In the genomic region with DNA sequence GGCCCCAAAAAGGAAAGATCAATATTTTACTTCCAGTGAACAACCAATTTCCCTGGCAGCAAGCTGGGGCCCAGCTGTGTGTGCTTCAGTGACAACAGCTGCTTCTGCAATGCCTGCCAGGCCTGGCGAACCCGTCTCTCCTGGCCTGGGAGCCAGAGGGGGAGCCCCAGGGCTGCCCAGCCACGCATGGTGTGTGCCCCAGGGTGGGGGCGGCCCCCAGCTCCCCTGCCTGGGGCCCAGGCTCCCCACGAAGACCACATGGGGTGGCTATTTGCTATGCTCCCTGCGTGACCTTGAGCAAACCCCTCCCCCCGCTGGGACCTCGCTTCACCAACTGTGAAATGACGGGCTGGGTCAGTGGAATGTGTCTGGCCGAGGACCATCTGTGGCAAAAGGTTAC, we compare ENCODE assay signal across 15 cellular contexts. TPM values are rescaled to one million over a fixed set of nuclear protein-coding genes. Genes with fewer than 3 reads are reported as not detected.
DNase-seq lines count a peak whose midpoint lies in the region; ATAC-seq, FAIRE-seq and TF ChIP-seq lines count a peak whose summit lies in the region.
"Had no signal": no experiment of that assay in that cellular context is flagged by ENCODE, and none has a peak within 500 bp of the region (broad histone marks: within the 10 kb centered on the region; RNA-seq: fewer than 3 reads in every experiment).

No MANE protein-coding gene starts in this region.

- TF ChIP-seq CTCF in GM12878 (IDR thresholded peaks at IDR 0.05 in 2 of 3, conservative IDR thresholded peaks at IDR 0.05 in 1 of 3; ENCODE audit: control insufficient read depth in 2 of 3, extremely low read depth in 1 of 3, insufficient read depth in 1 of 3, low read depth in 3 of 3, low read length in 3 of 3) = no peak
- TF ChIP-seq CTCF in colonic mucosa (IDR thresholded peaks at IDR 0.05) = no peak

- peaks cover 12% of the 10 kb centered on the region for H3K9me3 Mint-ChIP-seq in stimulated activated memory B cell treated with anti-CD40 and anti-IgM and Interleukin-4, amounts not matched to agents 10 μg/mL and 1 μg/mL and 100 μg/mL, for 72 hours

- H3K27me3 ChIP-seq in GM12878 (replicated peaks in 1 of 2; ENCODE audit: control insufficient read depth in 2 of 2, insufficient read depth in 2 of 2, low read length in 1 of 2) (no peaks in the 10 kb centered on the region; a peak in 1 of 4 replicates), colonic mucosa (no peaks in the 10 kb centered on the region)

- no peak overlapping the region for H2AFZ ChIP-seq in GM12878 (ENCODE audit: control insufficient read depth, low read depth, low read length)

- no peak overlapping the region for H3K4me3 Mint-ChIP-seq in stimulated activated memory B cell treated with anti-CD40 and anti-IgM and Interleukin-4, amounts not matched to agents 10 μg/mL and 1 μg/mL and 100 μg/mL, for 72 hours
- H3K4me3 Mint-ChIP-seq: activated CD8-positive, alpha-beta T cell treated with anti-CD3 and anti-CD28 coated beads, Interleukin-2, amount 10 ng/mL, durations not matched to agents 7 days and 5 days; activated naive CD8-positive, alpha-beta T cell had no signal

- SMC1A ChIA-PET in GM12878 (lab: Charles Lee; ENCODE audit: uncharacterized antibody, unreplicated experiment) = no interaction called here

- H3K27ac ChIP-seq in GM12878 (ENCODE audit: control insufficient read depth, insufficient read depth) (no peak overlapping the region), colonic mucosa (no peak overlapping the region)
- H3K27ac ChIP-seq: gastrocnemius medialis had no signal

- H3K9me3 ChIP-seq in GM12878 (replicated peaks; ENCODE audit: control insufficient read depth, insufficient read depth, low read length) (no peaks in the 10 kb centered on the region; the same call in 2 of the 3 replicates), colonic mucosa (no peaks in the 10 kb centered on the region)
- H3K9me3 ChIP-seq: gastrocnemius medialis had no signal

- in situ Hi-C loops in GM12878 (cut with MboI) = no loop called here

- CTCF ChIA-PET in GM12878 (lab: Yijun Ruan, JAX) = interaction anchor here (1.0 kb wide), 2 partner anchors 92 to 109 kb away, joined by 3 read pairs; no protein-coding TSS in a partner anchor

- POLR2A ChIA-PET in GM12878 (lab: Charles Lee) = no interaction called here

- DNase-seq in NCI-H1417 (lab: John Stamatoyannopoulos, UW) (peak in 2 of 3 experiments; percentile 33 to 53), NCI-H1417 treated with DMSO at 0.1 percent for 48 hours (lab: John Stamatoyannopoulos, UW) (no peak), GM12878 (ENCODE audit: low read depth, low spot score) (no peak), left kidney (ENCODE audit: low read depth, low spot score) (peak; percentile 44), colonic mucosa (no peak)
- no peak for DNase-seq in activated T-cell treated with anti-CD3 and anti-CD28 coated beads, Interleukin-2, amount 50 U/mL, for 1 hour
- no peak for DNase-seq in stimulated activated naive CD4-positive, alpha-beta T cell (lab: John Stamatoyannopoulos, UW)
- DNase-seq: 8988T; activated CD8-positive, alpha-beta T cell treated with anti-CD3 and anti-CD28 coated beads, Interleukin-2, amount 10 ng/mL, durations not matched to agents 7 days and 5 days; gastrocnemius medialis; PC-3; T1000 had no signal

- no peak overlapping the region for H3K4me2 ChIP-seq in GM12878 (ENCODE audit: control insufficient read depth, insufficient read depth)

- H3K4me3 ChIP-seq in GM12878 (no peak overlapping the region), colonic mucosa (no peak overlapping the region)
- H3K4me3 ChIP-seq: gastrocnemius medialis had no signal

- H3K79me2 ChIP-seq in GM12878 (ENCODE audit: control insufficient read depth, insufficient read depth, low read length) = no peaks in the 10 kb centered on the region

- peaks cover 10% of the 10 kb centered on the region for H3K36me3 Mint-ChIP-seq in stimulated activated memory B cell treated with anti-CD40 and anti-IgM and Interleukin-4, amounts not matched to agents 10 μg/mL and 1 μg/mL and 100 μg/mL, for 72 hours

- RAD21 ChIA-PET in GM12878 (lab: Charles Lee; ENCODE audit: unreplicated experiment) = interaction anchor here (0.6 kb wide), 2 partner anchors 11 to 174 kb away, joined by 3 read pairs; no protein-coding TSS in a partner anchor

- WGBS in GM12878 (ENCODE audit: insufficient coverage, insufficient replicate concordance, low lambda C conversion rate, missing lambda C conversion rate) = 17% methylated on average over 10 of the region's 10 CpGs

- peaks cover 11% of the 10 kb centered on the region for H3K4me1 Mint-ChIP-seq in stimulated activated memory B cell treated with anti-CD40 and anti-IgM and Interleukin-4, amounts not matched to agents 10 μg/mL and 1 μg/mL and 100 μg/mL, for 72 hours

- TF ChIP-seq EP300 in GM12878 (IDR thresholded peaks at IDR 0.05; ENCODE audit: borderline replicate concordance in 1 of 2, control insufficient read depth in 1 of 2, low read depth in 2 of 2, low read length in 2 of 2) = no peak

- H3K27me3 Mint-ChIP-seq in stimulated activated memory B cell treated with anti-CD40 and anti-IgM and Interleukin-4, amounts not matched to agents 10 μg/mL and 1 μg/mL and 100 μg/mL, for 72 hours = peaks cover 71% of the 10 kb centered on the region

- no peak for TF ChIP-seq RAD21 in GM12878 (IDR thresholded peaks at IDR 0.05; ENCODE audit: insufficient read depth, low read depth, low read length)

- no TSS peak for BruUV-seq in GM12878 (replicated peaks; lab: Mats Ljungman, UMichigan)

- H3K27ac Mint-ChIP-seq in stimulated activated memory B cell treated with anti-CD40 and anti-IgM and Interleukin-4, amounts not matched to agents 10 μg/mL and 1 μg/mL and 100 μg/mL, for 72 hours = no peak overlapping the region
- H3K27ac Mint-ChIP-seq: activated CD8-positive, alpha-beta T cell treated with anti-CD3 and anti-CD28 coated beads, Interleukin-2, amount 10 ng/mL, durations not matched to agents 7 days and 5 days; activated naive CD8-positive, alpha-beta T cell had no signal

- H3K4me1 ChIP-seq in GM12878 (ENCODE audit: control insufficient read depth, insufficient read depth, low read length) = no peaks in the 10 kb centered on the region
- H3K4me1 ChIP-seq in colonic mucosa = no peaks in the 10 kb centered on the region
- H3K4me1 ChIP-seq: gastrocnemius medialis had no signal

- no peaks in the 10 kb centered on the region for H4K20me1 ChIP-seq in GM12878 (ENCODE audit: control insufficient read depth, insufficient read depth)

- TF ChIP-seq POLR2A in GM12878 (IDR thresholded peaks at IDR 0.05; ENCODE audit: low read depth, low read length) = no peak

- FAIRE-seq in GM12878 (lab: Jason Lieb, UNC) = no peak
- FAIRE-seq: H54 had no signal

- no peak overlapping the region for H3K9ac ChIP-seq in GM12878 (ENCODE audit: control insufficient read depth, insufficient read depth, low read length)
- no peak overlapping the region for H3K9ac ChIP-seq in colonic mucosa (ENCODE audit: low read depth in 2 of 2, low read length in 2 of 2)

- ATAC-seq in GM12878 = no peak
- peak; percentile 39 for ATAC-seq in stimulated activated memory B cell treated with anti-CD40 and anti-IgM and Interleukin-4, amounts not matched to agents 10 μg/mL and 1 μg/mL and 100 μg/mL, for 72 hours
- ATAC-seq: activated CD8-positive, alpha-beta T cell treated with anti-CD3 and anti-CD28 coated beads, Interleukin-2, amount 10 ng/mL, durations not matched to agents 7 days and 5 days; gastrocnemius medialis; PC-3 had no signal

- H3K36me3 ChIP-seq in GM12878 (ENCODE audit: control insufficient read depth in 2 of 2, insufficient read depth in 2 of 2, low read length in 1 of 2) (no peaks in the 10 kb centered on the region), colonic mucosa (no peaks in the 10 kb centered on the region)
- H3K36me3 ChIP-seq: gastrocnemius medialis had no signal

- intact Hi-C loops in GM12878 (cut with micrococcal nuclease; ENCODE audit: unreplicated experiment) = no loop called here
- intact Hi-C loops in colonic mucosa (cut with DNase I) = no loop called here

TF ChIP-seq in GM12878, 131 proteins besides CTCF, POLR2A, EP300 and RAD21:
- TF ChIP-seq SREBF2 (IDR thresholded peaks at IDR 0.05; ENCODE audit: low read length) = no peak
- no peak for TF ChIP-seq PKNOX1 (IDR thresholded peaks at IDR 0.05)
- TF ChIP-seq NR2F1 (conservative IDR thresholded peaks at IDR 0.05) = 0 out of 2 replicates have a peak, but pooled peaks have one; percentile 16
TF ChIP-seq in GM12878: peak in this region for 1.

RNA-seq across cellular contexts. Expression of gene RAB11FIP4, which starts 34.2 kb away (rescaled TPM):
- total RNA-seq in GM12878 (2013; cell fraction: nucleolus; rRNA removed) = 40.5 and 45.1 TPM in 2 replicates
- total RNA-seq in GM12878 (2014; rRNA removed) = 21.2 and 22.7 TPM in 2 replicates
- total RNA-seq in GM12878 (2014; rRNA removed; fragmentation: Illumina TruSeq; extraction: Trizol) = 18.8 and 20.1 TPM in 2 replicates
- 27.0 and 28.7 TPM in 2 replicates for total RNA-seq in GM12878 (2021)
- 4.9 TPM for polyA plus RNA-seq in GM12878 (2011; ENCODE audit: low read depth)
- 15.9 and 18.3 TPM in 2 replicates for polyA plus RNA-seq in GM12878 (2011; rRNA removed)
- 16.3 and 17.2 TPM in 2 replicates for polyA plus RNA-seq in GM12878 (2011; cell fraction: cytosol; rRNA removed)
- 23.3 and 26.8 TPM in 2 replicates for polyA plus RNA-seq in GM12878 (2011; cell fraction: nucleus; rRNA removed)
- 8.4 and 11.3 TPM in 2 replicates for polyA plus RNA-seq in GM12878 (2012)
- 9.6 and 15.2 TPM in 2 replicates for polyA plus RNA-seq in GM12878 (2014; fragmentation: Illumina TruSeq; extraction: Trizol)
- polyA plus RNA-seq in GM12878 (2014; fragmentation: Nextera tagmentation; extraction: Ambion mirVana) = 1 to 10 TPM; 1.4 to 1.8 TPM
- 19.0 and 19.8 TPM in 2 replicates for polyA plus RNA-seq in GM12878 (2014; rRNA removed)
- polyA plus RNA-seq in GM12878 (2016; fragmentation: Nextera tagmentation; extraction: Ambion mirVana) = 10 to 100 TPM; 15.8 to 17.0 TPM
- 31.9 and 40.7 TPM in 2 replicates for polyA minus RNA-seq in GM12878 (2011; rRNA and poly(A)+ RNA removed)
- 8.3 and 12.3 TPM in 2 replicates for polyA minus RNA-seq in GM12878 (2011; cell fraction: cytosol; rRNA and poly(A)+ RNA removed)
- 15.5 and 19.5 TPM in 2 replicates for polyA minus RNA-seq in GM12878 (2011; cell fraction: nucleus; rRNA and poly(A)+ RNA removed)
- total RNA-seq in colonic mucosa = 10 to 100 TPM; 41.5 to 46.0 TPM

Comparison
In these comparisons a context has a peak if more than half of its experiments do, and no peak if none do; other contexts are left out.
1. DNase-seq: peak in NCI-H1417 (2 of 3) and left kidney (single experiment); none in NCI-H1417 treated with DMSO at 0.1 percent for 48 hours (single experiment), GM12878 (single experiment), activated T-cell treated with anti-CD3 and anti-CD28 coated beads, Interleukin-2, amount 50 U/mL, for 1 hour (single experiment), colonic mucosa (single experiment) and stimulated activated naive CD4-positive, alpha-beta T cell (0 of 6).